ENCODE assay signal across 8 cellular contexts in genomic region chrX:45758738-45759397, GRCh38.
A peak's percentile ranks its signal among the peaks of the same experiment; 100 is the strongest.
DNase-seq lines count a peak whose midpoint lies in the region; ATAC-seq and TF ChIP-seq lines count a peak whose summit lies in the region.

No MANE protein-coding gene starts in this region.

- H3K27me3 Mint-ChIP-seq in activated CD8-positive, alpha-beta T cell treated with anti-CD3 and anti-CD28 coated beads, Interleukin-2, amount 10 ng/mL, durations not matched to agents 7 days and 5 days (ENCODE audit: low read depth): no peaks in the 10 kb centered on the region
- H3K27me3 Mint-ChIP-seq in natural killer cell (ENCODE audit: low read depth in 2 of 2) (no peaks in the 10 kb centered on the region), WTC11 (ENCODE audit: low read depth) (no peaks in the 10 kb centered on the region)

- H4K20me1 ChIP-seq in BLaER1: no peaks in the 10 kb centered on the region

- DNase-seq in activated CD8-positive, alpha-beta T cell treated with anti-CD3 and anti-CD28 coated beads, Interleukin-2, amount 10 ng/mL, durations not matched to agents 7 days and 5 days: peak; percentile 64
- DNase-seq in natural killer cell (no peak), NCI-H128 (lab: John Stamatoyannopoulos, UW; ENCODE audit: unreplicated experiment) (no peak), NCI-H748 (lab: John Stamatoyannopoulos, UW; ENCODE audit: unreplicated experiment) (no peak), WTC11 (ENCODE audit: low spot score) (no peak)

- H3K9me3 Mint-ChIP-seq in activated CD8-positive, alpha-beta T cell treated with anti-CD3 and anti-CD28 coated beads, Interleukin-2, amount 10 ng/mL, durations not matched to agents 7 days and 5 days (ENCODE audit: insufficient read depth): no peaks in the 10 kb centered on the region
- H3K9me3 Mint-ChIP-seq in natural killer cell (no peaks in the 10 kb centered on the region), WTC11 (no peaks in the 10 kb centered on the region)

- peak overlapping the region; percentile 93 for H3K27ac Mint-ChIP-seq in activated CD8-positive, alpha-beta T cell treated with anti-CD3 and anti-CD28 coated beads, Interleukin-2, amount 10 ng/mL, durations not matched to agents 7 days and 5 days
- H3K27ac Mint-ChIP-seq in natural killer cell (peak overlapping the region in 1 of 2 donors; percentile 99), WTC11 (no peak overlapping the region)

- H3K4me3 ChIP-seq in BLaER1: peak overlapping the region; percentile 62

- no peaks in the 10 kb centered on the region for H3K9me3 ChIP-seq in BLaER1

- CTCF ChIA-PET in activated CD8-positive, alpha-beta T cell treated with anti-CD3 and anti-CD28 coated beads, Interleukin-2, amount 10 ng/mL, durations not matched to agents 7 days and 5 days (lab: Charles Lee): interaction anchor here (0.8 to 3.5 kb wide), 7 partner anchors 8 to 83 kb away, joined by 3 to 19 read pairs (median 3); no protein-coding TSS in a partner anchor
- CTCF ChIA-PET in WTC11 (lab: Charles Lee): no interaction called here

- peak overlapping the region; percentile 91 for H3K27ac ChIP-seq in BLaER1

- H3K4me1 Mint-ChIP-seq in activated CD8-positive, alpha-beta T cell treated with anti-CD3 and anti-CD28 coated beads, Interleukin-2, amount 10 ng/mL, durations not matched to agents 7 days and 5 days (ENCODE audit: low read depth): peaks cover 73% of the 10 kb centered on the region
- H3K4me1 Mint-ChIP-seq in natural killer cell (peaks cover 45 to 58% of the 10 kb centered on the region in 2 donors), WTC11 (peaks cover 50% of the 10 kb centered on the region)

- POLR2A ChIA-PET in activated CD8-positive, alpha-beta T cell treated with anti-CD3 and anti-CD28 coated beads, Interleukin-2, amount 10 ng/mL, durations not matched to agents 7 days and 5 days (lab: Charles Lee): interaction anchor here (0.7 to 3.6 kb wide), 4 partner anchors 11 to 76 kb away, joined by 3 to 83 read pairs (median 10); no protein-coding TSS in a partner anchor
- POLR2A ChIA-PET in WTC11 (lab: Charles Lee): no interaction called here

- no peaks in the 10 kb centered on the region for H3K27me3 ChIP-seq in BLaER1

- TF ChIP-seq CTCF in natural killer cell (IDR thresholded peaks at IDR 0.05) (no peak), WTC11 (IDR thresholded peaks at IDR 0.05) (no peak)

- peak overlapping the region; percentile 79 for H3K4me3 Mint-ChIP-seq in activated CD8-positive, alpha-beta T cell treated with anti-CD3 and anti-CD28 coated beads, Interleukin-2, amount 10 ng/mL, durations not matched to agents 7 days and 5 days
- peak overlapping the region; percentile 93 for H3K4me3 Mint-ChIP-seq in natural killer cell
- H3K4me3 Mint-ChIP-seq in WTC11: no peak overlapping the region

- peaks cover 6% of the 10 kb centered on the region; the same call in 1 of the 2 replicates for H3K36me3 ChIP-seq in BLaER1

- peaks cover 61% of the 10 kb centered on the region for H3K36me3 Mint-ChIP-seq in activated CD8-positive, alpha-beta T cell treated with anti-CD3 and anti-CD28 coated beads, Interleukin-2, amount 10 ng/mL, durations not matched to agents 7 days and 5 days (ENCODE audit: low read depth)
- H3K36me3 Mint-ChIP-seq in natural killer cell (peaks cover 7% of the 10 kb centered on the region), WTC11 (peaks cover 12% of the 10 kb centered on the region; the same call in 1 of the 2 replicates)

- peak overlapping the region; percentile 95 for H3K4me2 ChIP-seq in BLaER1

- peak overlapping the region; percentile 78 for H3K9ac ChIP-seq in BLaER1

- ATAC-seq in GM19372 (IDR thresholded peaks at IDR 0.05; ENCODE audit: low read depth, unreplicated experiment) (peak; percentile 70), HG03378 (IDR thresholded peaks at IDR 0.05; ENCODE audit: unreplicated experiment) (peak; percentile 65), natural killer cell (peak; percentile 52 to 67 (median 58)), WTC11 (no peak)
- peak; percentile 69 for ATAC-seq in activated CD8-positive, alpha-beta T cell treated with anti-CD3 and anti-CD28 coated beads, Interleukin-2, amount 10 ng/mL, durations not matched to agents 7 days and 5 days

- intact Hi-C loops in natural killer cell (cut with micrococcal nuclease): loop anchor here (1.0 to 10.0 kb wide), 2 partner anchors 12 to 46 kb away; no protein-coding TSS in a partner anchor

- peaks cover 100% of the 10 kb centered on the region for H3K4me1 ChIP-seq in BLaER1

TF ChIP-seq in WTC11, 78 proteins besides CTCF, POLR2A, EP300 and RAD21:
- TF ChIP-seq NFE2L1 (CRISPR knock-in tag; IDR thresholded peaks at IDR 0.05) (no peak), ZNF138 (CRISPR knock-in tag; conservative IDR thresholded peaks at IDR 0.05) (no peak), PRDM15 (CRISPR knock-in tag; IDR thresholded peaks at IDR 0.05) (no peak), ZNF281 (CRISPR knock-in tag; IDR thresholded peaks at IDR 0.05) (no peak), NFYB (CRISPR knock-in tag; conservative IDR thresholded peaks at IDR 0.05; ENCODE audit: low read depth) (no peak), CBFB (CRISPR knock-in tag; IDR thresholded peaks at IDR 0.05; ENCODE audit: low read depth) (no peak), E2F5 (CRISPR knock-in tag; IDR thresholded peaks at IDR 0.05) (no peak)
TF ChIP-seq in WTC11: peak in this region for 0.
